In the genomic region with DNA sequence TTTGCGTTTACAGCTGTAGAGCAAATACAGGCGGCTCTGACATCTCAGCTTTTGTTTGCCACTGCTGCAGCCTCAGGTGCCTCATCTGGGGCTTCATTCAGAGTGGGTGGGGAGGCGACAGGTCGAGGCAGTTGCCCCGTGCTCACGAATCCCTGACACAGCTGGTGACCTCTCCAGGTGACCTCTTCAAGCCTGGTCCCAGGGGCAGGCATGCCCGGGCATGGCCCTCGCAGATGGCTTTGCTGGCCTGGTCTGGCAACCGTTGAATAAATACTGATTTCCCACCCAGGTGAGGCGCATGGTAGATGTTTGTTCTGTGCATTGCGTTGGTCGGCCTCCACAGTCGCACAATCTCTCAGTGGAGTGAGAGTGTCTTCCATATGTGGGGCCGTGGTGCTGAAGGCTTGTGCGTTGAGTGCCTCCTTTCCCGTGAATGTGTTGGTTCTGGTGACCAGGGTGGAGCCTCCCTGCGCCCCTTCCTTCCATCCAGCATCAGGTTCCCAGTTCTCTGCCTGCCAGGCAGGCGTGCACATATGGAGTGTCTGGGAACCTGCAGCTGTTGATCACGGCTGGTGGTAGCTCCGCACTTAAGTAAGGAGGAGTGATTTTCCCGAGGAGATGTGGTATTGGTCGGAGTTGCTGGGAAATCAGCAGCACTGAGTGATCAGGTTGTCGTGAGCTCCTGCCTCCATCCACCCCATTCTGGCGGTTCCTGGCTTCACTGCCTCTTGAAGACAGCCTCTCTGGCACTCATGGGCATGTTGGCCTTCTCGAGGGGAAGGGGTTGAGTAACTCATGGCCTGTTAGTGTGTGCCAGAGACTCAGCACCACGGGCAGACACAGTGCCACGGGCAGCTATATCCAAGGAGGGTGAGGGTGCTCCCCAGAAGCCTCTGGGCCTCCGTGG, we compare ENCODE assay signal across 1 cellular context.
TF ChIP-seq lines count a peak whose summit lies in the region.

No MANE protein-coding gene starts in this region.

TF ChIP-seq in H1, 55 proteins besides CTCF, POLR2A, EP300 and RAD21 (continued from another document):
- TF ChIP-seq KDM1A (IDR thresholded peaks at IDR 0.05; ENCODE audit: borderline replicate concordance, low read length) (no peak), RFX5 (IDR thresholded peaks at IDR 0.05; ENCODE audit: borderline replicate concordance, low read depth, low read length) (no peak), BACH1 (IDR thresholded peaks at IDR 0.05; ENCODE audit: low read length) (no peak), TAF1 (IDR thresholded peaks at IDR 0.05; ENCODE audit: low read depth, low read length) (no peak), EGR1 (IDR thresholded peaks at IDR 0.05; ENCODE audit: borderline replicate concordance, low read depth, low read length) (no peak), SIN3A (conservative IDR thresholded peaks at IDR 0.05 in 1 of 2, IDR thresholded peaks at IDR 0.05 in 1 of 2; ENCODE audit: low read depth in 1 of 2, low read length in 2 of 2) (no peak), SP2 (IDR thresholded peaks at IDR 0.05; ENCODE audit: low read length) (no peak), CTBP2 (IDR thresholded peaks at IDR 0.05; ENCODE audit: borderline replicate concordance, insufficient read depth, insufficient read length, low read length) (no peak), NRF1 (IDR thresholded peaks at IDR 0.05; ENCODE audit: low read depth, low read length) (no peak), MAX (IDR thresholded peaks at IDR 0.05) (no peak), NANOG (IDR thresholded peaks at IDR 0.05; ENCODE audit: insufficient read depth, low read depth, low read length, poor library complexity, severe bottlenecking) (no peak), CHD2 (IDR thresholded peaks at IDR 0.05; ENCODE audit: low read length) (no peak), KDM5A (IDR thresholded peaks at IDR 0.05; ENCODE audit: low read length) (no peak), CEBPB (IDR thresholded peaks at IDR 0.05; ENCODE audit: low read depth, low read length) (no peak), JUND (IDR thresholded peaks at IDR 0.05; ENCODE audit: low read length) (no peak), EZH2 (IDR thresholded peaks at IDR 0.05; ENCODE audit: low read depth, low read length, severe bottlenecking) (no peak)
- TF ChIP-seq, protein P1, sequence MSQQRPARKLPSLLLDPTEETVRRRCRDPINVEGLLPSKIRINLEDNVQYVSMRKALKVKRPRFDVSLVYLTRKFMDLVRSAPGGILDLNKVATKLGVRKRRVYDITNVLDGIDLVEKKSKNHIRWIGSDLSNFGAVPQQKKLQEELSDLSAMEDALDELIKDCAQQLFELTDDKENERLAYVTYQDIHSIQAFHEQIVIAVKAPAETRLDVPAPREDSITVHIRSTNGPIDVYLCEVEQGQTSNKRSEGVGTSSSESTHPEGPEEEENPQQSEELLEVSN (IDR thresholded peaks at IDR 0.05), result no peak
